In the genomic region with DNA sequence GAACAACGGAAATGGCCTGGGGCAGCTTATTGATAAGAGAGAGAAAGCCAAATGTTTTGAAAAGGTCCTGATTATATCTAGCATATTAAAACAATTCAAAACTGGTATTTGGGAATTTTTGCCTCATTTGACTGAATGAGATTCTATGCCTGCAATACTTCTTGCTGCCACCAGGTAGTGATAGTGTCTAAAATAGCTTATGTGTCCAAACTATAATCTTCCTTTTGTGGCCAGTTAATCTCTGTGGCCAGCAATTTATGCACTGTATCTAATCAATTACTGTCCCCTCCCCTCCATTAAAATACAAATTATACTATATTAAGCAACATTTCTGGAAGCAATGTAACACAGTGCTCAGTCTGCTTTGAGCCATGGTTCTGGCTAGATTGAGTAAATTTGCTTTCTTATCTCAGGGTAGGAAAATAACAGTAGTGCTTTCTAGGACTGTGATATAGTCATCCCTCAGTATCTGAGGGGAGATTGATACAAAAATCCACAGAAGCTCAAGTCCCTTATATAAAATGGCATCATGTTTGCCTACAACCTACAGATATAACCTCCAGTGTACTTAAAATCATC, we compare ENCODE assay signal across 1 cellular context.
TF ChIP-seq lines count a peak whose summit lies in the region.

No MANE protein-coding gene starts in this region.

TF ChIP-seq in H1, 55 proteins besides CTCF, POLR2A, EP300 and RAD21 (continued from another document):
- TF ChIP-seq ATF2 (IDR thresholded peaks at IDR 0.05; ENCODE audit: low read length) (no peak), SIN3A (conservative IDR thresholded peaks at IDR 0.05 in 1 of 2, IDR thresholded peaks at IDR 0.05 in 1 of 2; ENCODE audit: low read depth in 1 of 2, low read length in 2 of 2) (no peak), EGR1 (IDR thresholded peaks at IDR 0.05; ENCODE audit: borderline replicate concordance, low read depth, low read length) (no peak), FOSL1 (IDR thresholded peaks at IDR 0.05; ENCODE audit: insufficient read depth, low read depth, low read length) (no peak), TCF12 (IDR thresholded peaks at IDR 0.05; ENCODE audit: low read depth, low read length) (no peak), CREB1 (IDR thresholded peaks at IDR 0.05) (no peak), POU5F1 (IDR thresholded peaks at IDR 0.05; ENCODE audit: low read depth, low read length) (no peak), BRCA1 (IDR thresholded peaks at IDR 0.05; ENCODE audit: low read depth, low read length) (no peak), JUN (IDR thresholded peaks at IDR 0.05; ENCODE audit: low read depth, low read length) (no peak), NANOG (IDR thresholded peaks at IDR 0.05; ENCODE audit: insufficient read depth, low read depth, low read length, poor library complexity, severe bottlenecking) (no peak)
